ENCODE assay signal across 20 cellular contexts in genomic region chr1:71490432-71490831, GRCh38.
DNase-seq lines count a peak whose midpoint lies in the region; FAIRE-seq and TF ChIP-seq lines count a peak whose summit lies in the region.
"Had no signal": no experiment of that assay in that cellular context is flagged by ENCODE, and none has a peak within 500 bp of the region (broad histone marks: within the 10 kb centered on the region; RNA-seq: fewer than 3 reads in every experiment).

No MANE protein-coding gene starts in this region.

- H3K79me2 ChIP-seq in MM.1S (ENCODE audit: low read length) = no peaks in the 10 kb centered on the region

- DNase-seq in HCEC 1CT (peak; percentile 38), RWPE1 (ENCODE audit: low spot score) (peak; percentile 4), fibroblast of mammary gland (ENCODE audit: low read depth) (peak; percentile 86), urothelium cell line (ENCODE audit: low spot score) (peak; percentile 25), HK-2 (ENCODE audit: unreplicated experiment) (no peak), MM.1S (no peak)
- DNase-seq in stimulated activated CD4-positive, alpha-beta T cell treated with anti-CD3 and anti-CD28 coated beads, Interleukin-12 subunit alpha, Interleukin-12 subunit beta, amount 100 ng/mL, for 4 hours = no peak
- DNase-seq: activated CD4-positive, alpha-beta T cell treated with anti-CD3 and anti-CD28 coated beads, Interleukin-2, amount 50 U/mL, for 4 hours; activated T-cell treated with anti-CD3 and anti-CD28 coated beads, Interleukin-2, amount 50 U/mL, for 1 hour; dermis blood vessel endothelial cell; erythroblast; heart left ventricle; natural killer cell; NCI-H69; OCI-M1; transverse colon had no signal

- no peaks in the 10 kb centered on the region for H3K4me1 ChIP-seq in MM.1S (ENCODE audit: low read length)

- POLR2A ChIA-PET in RWPE1 (lab: Yijun Ruan, JAX; ENCODE audit: low non-redundant PET) = no interaction called here

- no peak overlapping the region for H3K4me3 ChIP-seq in fibroblast of mammary gland (ENCODE audit: control insufficient read depth, low read depth, low read length)
- no peak overlapping the region for H3K4me3 ChIP-seq in MM.1S (ENCODE audit: low read length)
- H3K4me3 ChIP-seq: heart left ventricle, lung, transverse colon had no signal

- no peak for TF ChIP-seq CTCF in RWPE1 (conservative IDR thresholded peaks at IDR 0.05; ENCODE audit: low read depth)
- no peak for TF ChIP-seq CTCF in fibroblast of mammary gland (conservative IDR thresholded peaks at IDR 0.05; ENCODE audit: control insufficient read depth, insufficient read depth, low read depth, low read length)
- no peak for TF ChIP-seq CTCF in MM.1S (IDR thresholded peaks at IDR 0.05; ENCODE audit: low read length)

- no peak overlapping the region for H3K9ac ChIP-seq in MM.1S (ENCODE audit: low read length)

- no peaks in the 10 kb centered on the region for H3K9me2 ChIP-seq in MM.1S (replicated peaks; ENCODE audit: insufficient read depth, low read length)

- no peaks in the 10 kb centered on the region for H3K27me3 ChIP-seq in MM.1S (replicated peaks; ENCODE audit: insufficient read depth, low read length)
- H3K27me3 ChIP-seq: transverse colon had no signal

- no peaks in the 10 kb centered on the region for H4K20me1 ChIP-seq in MM.1S (ENCODE audit: insufficient read depth, low read length)

- H3F3A ChIP-seq in MM.1S (ENCODE audit: insufficient read depth, low read length) = no peaks in the 10 kb centered on the region

- no peak overlapping the region for H3K27ac ChIP-seq in RWPE1
- H3K27ac ChIP-seq in MM.1S (ENCODE audit: low read length) = no peak overlapping the region
- H3K27ac ChIP-seq: C4-2B, heart left ventricle, transverse colon had no signal

- CTCF ChIA-PET in RWPE1 (lab: Yijun Ruan, JAX) = no interaction called here

- no peak overlapping the region for H2AFZ ChIP-seq in MM.1S (ENCODE audit: low read length)

- no peak overlapping the region for H3K4me2 ChIP-seq in MM.1S (ENCODE audit: low read depth, low read length)

- H3K9me3 ChIP-seq in MM.1S (replicated peaks; ENCODE audit: insufficient read depth, low read length) = no peaks in the 10 kb centered on the region
- H3K9me3 ChIP-seq: heart left ventricle, transverse colon had no signal

- FAIRE-seq in urothelium cell line (lab: Jason Lieb, UNC) = no peak
- FAIRE-seq: GM18507, TTC549 had no signal

- H3K36me3 ChIP-seq in MM.1S (replicated peaks; ENCODE audit: insufficient read depth, low read length) = no peaks in the 10 kb centered on the region
- H3K36me3 ChIP-seq: heart left ventricle, transverse colon had no signal

Comparison
In these comparisons a context has a peak if more than half of its experiments do, and no peak if none do; other contexts are left out.
1. DNase-seq: peak in HCEC 1CT (single experiment), RWPE1 (single experiment), fibroblast of mammary gland (single experiment) and urothelium cell line (single experiment); none in HK-2 (single experiment), stimulated activated CD4-positive, alpha-beta T cell treated with anti-CD3 and anti-CD28 coated beads, Interleukin-12 subunit alpha, Interleukin-12 subunit beta, amount 100 ng/mL, for 4 hours (single experiment) and MM.1S (single experiment).